Comparison of ENCODE assay signal across 12 cellular contexts in genomic region chr15:32849769-32850668, GRCh38.
DNase-seq lines count a peak whose midpoint lies in the region; ATAC-seq, FAIRE-seq and TF ChIP-seq lines count a peak whose summit lies in the region.
"Had no signal": no experiment of that assay in that cellular context is flagged by ENCODE, and none has a peak within 500 bp of the region (broad histone marks: within the 10 kb centered on the region; RNA-seq: fewer than 3 reads in every experiment).

No MANE protein-coding gene starts in this region.

- H3K36me3 ChIP-seq in skeletal muscle satellite cell (ENCODE audit: insufficient read depth, low read length): no peaks in the 10 kb centered on the region
- H3K36me3 ChIP-seq: upper lobe of left lung had no signal

- peak; percentile 98 for FAIRE-seq in H54 (lab: Jason Lieb, UNC)
- FAIRE-seq in RCC 7860 (lab: Jason Lieb, UNC): peak; percentile 94

- no peaks in the 10 kb centered on the region for H3K9me3 ChIP-seq in skeletal muscle satellite cell (replicated peaks; ENCODE audit: low read length)
- H3K9me3 ChIP-seq: upper lobe of left lung had no signal

- H3K27me3 ChIP-seq in skeletal muscle satellite cell (ENCODE audit: control insufficient read depth, insufficient read depth, low read length): no peaks in the 10 kb centered on the region
- H3K27me3 ChIP-seq: upper lobe of left lung had no signal

- no peak overlapping the region for H3K4me3 ChIP-seq in skeletal muscle satellite cell (ENCODE audit: low read length)
- H3K4me3 ChIP-seq: upper lobe of left lung had no signal

- peak; percentile 33 for ATAC-seq in esophagus mucosa

- DNase-seq in H54 (ENCODE audit: insufficient read length, low spot score) (peak; percentile 15), RCC 7860 (ENCODE audit: low spot score) (peak; percentile 94), NCI-H1092 (lab: John Stamatoyannopoulos, UW) (no peak), UCSD-AML1 (lab: John Stamatoyannopoulos, UW; ENCODE audit: unreplicated experiment) (no peak), cerebellum (ENCODE audit: low spot score) (no peak)
- DNase-seq: activated CD4-positive, CD25-positive, alpha-beta regulatory T cell treated with anti-CD3 and anti-CD28 coated beads, Interleukin-2, amount 50 U/mL, for 72 hours; activated naive CD4-positive, alpha-beta T cell treated with anti-CD3 and anti-CD28 coated beads for 36 hours; effector memory CD4-positive, alpha-beta T cell had no signal

- H3K4me1 ChIP-seq in skeletal muscle satellite cell (ENCODE audit: control insufficient read depth, insufficient read depth, low read length): peaks cover 42% of the 10 kb centered on the region
- H3K4me1 ChIP-seq: parathyroid adenoma, upper lobe of left lung had no signal

- peak overlapping the region; percentile 90 for H3K9ac ChIP-seq in skeletal muscle satellite cell (ENCODE audit: low read depth, low read length)
- H3K9ac ChIP-seq: parathyroid adenoma had no signal

- TF ChIP-seq POLR2A in H54 (IDR thresholded peaks at IDR 0.05; ENCODE audit: low read depth, low read length): no peak

- no peak overlapping the region for H3K4me2 ChIP-seq in skeletal muscle satellite cell (ENCODE audit: low read length)

Comparison
In these comparisons a context has a peak if more than half of its experiments do, and no peak if none do; other contexts are left out.
1. DNase-seq: peak in H54 (single experiment) and RCC 7860 (single experiment); none in NCI-H1092 (single experiment), UCSD-AML1 (single experiment) and cerebellum (single experiment).